8 cellular contexts compared by ENCODE assay signal in the genomic region with DNA sequence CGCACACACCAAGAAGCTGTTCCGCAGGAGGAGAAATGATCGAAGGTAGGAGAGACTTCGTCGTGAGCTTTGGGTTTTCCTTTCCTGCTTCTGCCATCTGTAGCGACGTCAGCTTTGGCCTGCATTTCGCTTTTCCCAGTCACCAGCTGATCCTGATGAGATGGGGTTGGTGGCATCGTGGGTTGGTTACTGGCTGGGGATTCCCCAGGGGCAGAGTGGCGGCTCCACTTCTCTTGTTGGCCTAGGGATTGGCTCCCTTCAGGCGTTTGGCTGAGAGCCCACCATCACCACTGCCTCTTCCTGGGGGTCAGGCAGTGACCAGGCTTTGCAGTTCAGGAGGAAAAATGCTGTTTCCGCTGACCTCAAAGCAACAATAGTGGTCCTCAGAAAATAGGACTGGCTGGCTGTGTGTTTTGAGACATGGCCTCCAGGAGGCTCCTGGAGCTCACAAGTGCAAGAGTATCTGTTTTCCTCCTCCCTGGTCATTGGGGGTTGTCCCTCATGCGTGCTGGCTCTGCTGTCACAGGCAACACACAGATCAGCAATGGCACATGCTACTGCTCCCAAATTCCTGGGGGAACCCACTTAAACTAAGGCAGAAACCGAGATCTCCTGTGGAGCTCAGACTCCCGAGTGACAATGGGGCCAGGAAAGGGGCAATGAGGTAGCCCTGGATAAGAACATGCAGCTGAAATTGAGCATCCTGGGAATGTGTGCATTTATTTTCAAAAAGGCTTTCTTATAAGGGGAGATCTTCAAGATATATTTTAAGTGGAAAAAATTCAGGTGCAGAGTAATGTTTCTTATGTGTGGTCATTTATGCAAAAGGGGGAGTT.
DNase-seq lines count a peak whose midpoint lies in the region; ATAC-seq and TF ChIP-seq lines count a peak whose summit lies in the region.

No MANE protein-coding gene starts in this region.

- H3K27ac ChIP-seq in osteoblast (ENCODE audit: low read depth, low read length), result peak overlapping the region; percentile 62

- H3K36me3 ChIP-seq in H7 (replicated peaks; ENCODE audit: control insufficient read depth, insufficient read depth, low read length) (no peaks in the 10 kb centered on the region), osteoblast (ENCODE audit: insufficient read depth, low read length) (no peaks in the 10 kb centered on the region)

- ATAC-seq in SK-N-SH treated with all-trans-retinoic acid at 6 μM for 48 hours (peak; percentile 87), GM18909 (IDR thresholded peaks at IDR 0.05; ENCODE audit: poor library complexity, unreplicated experiment) (no peak)

- peak; percentile 70 for TF ChIP-seq CTCF in fibroblast of mammary gland (conservative IDR thresholded peaks at IDR 0.05; ENCODE audit: control insufficient read depth, insufficient read depth, low read depth, low read length)
- peak; percentile 78 for TF ChIP-seq CTCF in osteoblast (IDR thresholded peaks at IDR 0.05; ENCODE audit: extremely low read depth, low read depth, low read length)

- H3K4me1 ChIP-seq in osteoblast (ENCODE audit: insufficient read depth, low read length), result peaks cover 29% of the 10 kb centered on the region

- H3K4me3 ChIP-seq in H7 (ENCODE audit: insufficient read depth, low read depth, low read length) (no peak overlapping the region), fibroblast of mammary gland (ENCODE audit: control insufficient read depth, low read depth, low read length) (no peak overlapping the region), osteoblast (ENCODE audit: insufficient read depth, low read length) (no peak overlapping the region)

- H3K9me3 ChIP-seq in osteoblast (ENCODE audit: low read depth, low read length), result no peaks in the 10 kb centered on the region

- H3K4me2 ChIP-seq in osteoblast (ENCODE audit: insufficient read depth, low read length), result no peak overlapping the region

- peak; percentile 33 for DNase-seq in DMS153 (lab: John Stamatoyannopoulos, UW)
- peak; percentile 84 for DNase-seq in H7
- peak; percentile 60 for DNase-seq in fibroblast of mammary gland (ENCODE audit: low read depth)
- peak; percentile 95 for DNase-seq in osteoblast (ENCODE audit: insufficient read length, low spot score, missing footprints)
- DNase-seq in LoVo (ENCODE audit: low spot score), result no peak
- DNase-seq in NCI-H2029 treated with DMSO at 0.1 percent for 48 hours (lab: John Stamatoyannopoulos, UW), result no peak

- no peaks in the 10 kb centered on the region for H3K27me3 ChIP-seq in H7 (ENCODE audit: control insufficient read depth, insufficient read depth, low read length)
- H3K27me3 ChIP-seq in osteoblast (ENCODE audit: insufficient read depth, low read length), result no peaks in the 10 kb centered on the region

- no peaks in the 10 kb centered on the region for H4K20me1 ChIP-seq in osteoblast (ENCODE audit: insufficient read depth, low read length)

- H2AFZ ChIP-seq in osteoblast (ENCODE audit: low read length), result no peak overlapping the region

- peaks cover 14% of the 10 kb centered on the region for H3K79me2 ChIP-seq in osteoblast (ENCODE audit: insufficient read depth, low read length)

TF ChIP-seq in SK-N-SH treated with all-trans-retinoic acid at 6 μM for 48 hours, 23 proteins besides CTCF, POLR2A, EP300 and RAD21:
- TF ChIP-seq ZNF70 (CRISPR knock-in tag; IDR thresholded peaks at IDR 0.05), result peak; percentile 76
- TF ChIP-seq PATZ1 (CRISPR knock-in tag; IDR thresholded peaks at IDR 0.05; ENCODE audit: borderline replicate concordance), result no peak
- no peak for TF ChIP-seq ZNF565 (CRISPR knock-in tag; conservative IDR thresholded peaks at IDR 0.05; ENCODE audit: low read depth)
- TF ChIP-seq ZC3H10 (CRISPR knock-in tag; IDR thresholded peaks at IDR 0.05), result no peak
- no peak for TF ChIP-seq ZNF8 (CRISPR knock-in tag; IDR thresholded peaks at IDR 0.05)

Comparison
In these comparisons a context has a peak if more than half of its experiments do, and no peak if none do; other contexts are left out.
1. DNase-seq: peak in DMS153 (single experiment), H7 (single experiment), fibroblast of mammary gland (single experiment) and osteoblast (single experiment); none in LoVo (single experiment) and NCI-H2029 treated with DMSO at 0.1 percent for 48 hours (single experiment).